ENCODE assay signal across 15 cellular contexts in the genomic region with DNA sequence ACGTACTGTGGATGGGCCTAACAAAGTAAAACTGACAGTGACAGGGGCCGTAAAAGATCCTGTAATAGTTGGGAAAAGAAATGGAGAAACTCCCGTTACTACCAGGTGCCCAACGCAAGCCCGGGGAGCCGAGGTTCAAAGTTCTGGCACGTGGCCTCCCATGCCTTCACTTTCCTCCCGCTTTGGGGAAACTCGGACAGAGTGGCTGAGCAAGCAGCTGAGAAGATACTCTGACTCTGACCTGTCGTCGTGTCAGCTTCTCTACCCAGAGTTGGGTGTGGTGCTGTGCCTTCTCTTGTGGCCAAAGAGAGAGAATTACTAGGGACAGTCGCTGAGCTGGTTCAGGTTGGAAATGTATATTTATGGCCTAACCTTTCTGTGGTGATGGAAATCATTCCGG. TPM values are rescaled to one million over a fixed set of nuclear protein-coding genes. Genes with fewer than 3 reads are reported as not detected.
A peak's percentile ranks its signal among the peaks of the same experiment; 100 is the strongest.
DNase-seq lines count a peak whose midpoint lies in the region; ATAC-seq and TF ChIP-seq lines count a peak whose summit lies in the region.
"Had no signal": no experiment of that assay in that cellular context is flagged by ENCODE, and none has a peak within 500 bp of the region (broad histone marks: within the 10 kb centered on the region; RNA-seq: fewer than 3 reads in every experiment).

No MANE protein-coding gene starts in this region.

- no peak for TF ChIP-seq POLR2A in heart left ventricle (IDR thresholded peaks at IDR 0.05)
- TF ChIP-seq POLR2A in transverse colon (IDR thresholded peaks at IDR 0.05) = peak; percentile 37

- intact Hi-C loops in heart left ventricle (cut with DNase I) = loop anchor here in 1 of 10 donors (5.0 kb wide), 1 partner anchor 41 kb away; no protein-coding TSS in a partner anchor
- intact Hi-C loops in left ventricle myocardium superior (cut with micrococcal nuclease) = no loop called here
- intact Hi-C loops in activated T-helper 2 cell treated with anti-CD3 and anti-CD28 coated beads, Interferon-gamma antibody, Interleukin-2, Interleukin-4, amounts not matched to agents 10 μg/mL and 5 μg/mL and 100 μg/mL, durations not matched to agents 14 hours and 24 hours and 36 hours (cut with micrococcal nuclease) = no loop called here
- intact Hi-C loops in transverse colon (cut with DNase I; ENCODE audit: low total_unique reads) = no loop called here
- intact Hi-C loops in head of caudate nucleus (cut with DNase I) = no loop called here

- H3K4me3 ChIP-seq in heart left ventricle (peak overlapping the region in 11 of 12 donors; percentile 56 to 79 (median 64)), transverse colon (peak overlapping the region in 2 of 4 donors; percentile 70 to 74)
- H3K4me3 ChIP-seq: GM12878, K562 had no signal

- no peak for ATAC-seq in heart left ventricle
- no peak for ATAC-seq in left ventricle myocardium superior
- ATAC-seq in memory B cell (ENCODE audit: low read depth) = no peak
- no peak for ATAC-seq in GM21360 (IDR thresholded peaks at IDR 0.05; ENCODE audit: unreplicated experiment)
- ATAC-seq: GM12878, K562 had no signal

- H3K4me1 ChIP-seq in heart left ventricle = peaks cover 0 to 49% (median 14%) of the 10 kb centered on the region in 12 donors
- peaks cover 2 to 48% (median 21%) of the 10 kb centered on the region in 4 donors for H3K4me1 ChIP-seq in transverse colon

- in situ Hi-C loops in transverse colon (cut with MboI; ENCODE audit: low pct_ligation_motif_present in 1 of 4, low pct_unique_long_range_greater_than_20kb in 1 of 4, low sequenced_read_pairs in 3 of 4) = loop anchor here in 1 of 4 donors (10.0 kb wide), 1 partner anchor 73 kb away; no protein-coding TSS in a partner anchor

- H3K4me3 Mint-ChIP-seq in activated T-helper 2 cell treated with anti-CD3 and anti-CD28 coated beads, Interferon-gamma antibody, Interleukin-2, Interleukin-4, amounts not matched to agents 10 μg/mL and 5 μg/mL and 100 μg/mL, durations not matched to agents 14 hours and 24 hours and 36 hours (ENCODE audit: low read depth) = peak overlapping the region; percentile 84
- H3K4me3 Mint-ChIP-seq in memory B cell = peak overlapping the region; percentile 85

- TF ChIP-seq CTCF in heart left ventricle (IDR thresholded peaks at IDR 0.05) (no peak), transverse colon (IDR thresholded peaks at IDR 0.05) (no peak)

- H3K36me3 ChIP-seq in heart left ventricle = no peaks in the 10 kb centered on the region
- no peaks in the 10 kb centered on the region for H3K36me3 ChIP-seq in transverse colon

- DNase-seq in heart left ventricle = no peak
- DNase-seq in left ventricle myocardium superior = no peak
- no peak for DNase-seq in activated T-helper 2 cell treated with anti-CD3 and anti-CD28 coated beads, Interferon-gamma antibody, Interleukin-2, Interleukin-4, amounts not matched to agents 10 μg/mL and 5 μg/mL and 100 μg/mL, durations not matched to agents 14 hours and 24 hours and 36 hours (ENCODE audit: low spot score)
- no peak for DNase-seq in memory B cell (ENCODE audit: low spot score in 2 of 2)
- peak; percentile 74 for DNase-seq in transverse colon
- DNase-seq in head of caudate nucleus = no peak
- DNase-seq in hypothalamus (lab: John Stamatoyannopoulos, UW) = no peak
- DNase-seq: activated CD4-positive, alpha-beta T cell treated with anti-CD3 and anti-CD28 coated beads for 4 hours; foreskin keratinocyte; NCI-H2227 treated with DMSO at 0.1 percent for 48 hours; SHP77; stimulated activated CD4-positive, alpha-beta T cell treated with anti-CD3 and anti-CD28 coated beads, Interleukin-15, amount 100 ng/mL, for 24 hours had no signal

- H3K27ac ChIP-seq in heart left ventricle (peak overlapping the region in 11 of 12 donors; percentile 44 to 86 (median 76)), transverse colon (peak overlapping the region; percentile 44 to 83 (median 78))

- no peaks in the 10 kb centered on the region for H3K9me3 ChIP-seq in heart left ventricle
- no peaks in the 10 kb centered on the region for H3K9me3 ChIP-seq in transverse colon

- H3K27me3 Mint-ChIP-seq in activated T-helper 2 cell treated with anti-CD3 and anti-CD28 coated beads, Interferon-gamma antibody, Interleukin-2, Interleukin-4, amounts not matched to agents 10 μg/mL and 5 μg/mL and 100 μg/mL, durations not matched to agents 14 hours and 24 hours and 36 hours (ENCODE audit: low read depth) = peaks cover 69% of the 10 kb centered on the region
- H3K27me3 Mint-ChIP-seq in memory B cell = peaks cover 25% of the 10 kb centered on the region

- H3K9me3 Mint-ChIP-seq in activated T-helper 2 cell treated with anti-CD3 and anti-CD28 coated beads, Interferon-gamma antibody, Interleukin-2, Interleukin-4, amounts not matched to agents 10 μg/mL and 5 μg/mL and 100 μg/mL, durations not matched to agents 14 hours and 24 hours and 36 hours = no peaks in the 10 kb centered on the region
- no peaks in the 10 kb centered on the region for H3K9me3 Mint-ChIP-seq in memory B cell

- H3K36me3 Mint-ChIP-seq in activated T-helper 2 cell treated with anti-CD3 and anti-CD28 coated beads, Interferon-gamma antibody, Interleukin-2, Interleukin-4, amounts not matched to agents 10 μg/mL and 5 μg/mL and 100 μg/mL, durations not matched to agents 14 hours and 24 hours and 36 hours (ENCODE audit: low read depth) = no peaks in the 10 kb centered on the region
- H3K36me3 Mint-ChIP-seq in memory B cell = no peaks in the 10 kb centered on the region

- H3K27me3 ChIP-seq in heart left ventricle = peaks cover 0 to 62% (median 0%) of the 10 kb centered on the region in 9 donors
- peaks cover 42% of the 10 kb centered on the region for H3K27me3 ChIP-seq in transverse colon

- H3K4me1 Mint-ChIP-seq in activated T-helper 2 cell treated with anti-CD3 and anti-CD28 coated beads, Interferon-gamma antibody, Interleukin-2, Interleukin-4, amounts not matched to agents 10 μg/mL and 5 μg/mL and 100 μg/mL, durations not matched to agents 14 hours and 24 hours and 36 hours (ENCODE audit: low read depth) = peaks cover 5% of the 10 kb centered on the region
- H3K4me1 Mint-ChIP-seq in memory B cell = peaks cover 4% of the 10 kb centered on the region

- H3K27ac Mint-ChIP-seq in activated T-helper 2 cell treated with anti-CD3 and anti-CD28 coated beads, Interferon-gamma antibody, Interleukin-2, Interleukin-4, amounts not matched to agents 10 μg/mL and 5 μg/mL and 100 μg/mL, durations not matched to agents 14 hours and 24 hours and 36 hours = no peak overlapping the region
- H3K27ac Mint-ChIP-seq in memory B cell = no peak overlapping the region

- WGBS in heart left ventricle, 4 donors = 31 to 51% (median 35%) methylated on average over 11 to 13 of the region's 13 CpGs
- WGBS in transverse colon (ENCODE audit: low coverage in 1 of 2), 2 donors = 38 to 64% methylated on average over 4 to 13 of the region's 13 CpGs

- TF ChIP-seq EP300 in transverse colon (IDR thresholded peaks at IDR 0.05; ENCODE audit: low read depth) = no peak

RNA-seq across cellular contexts. Expression of a gene that starts 1.7 kb away (rescaled TPM):
- total RNA-seq in heart left ventricle = 10 to 100 TPM; 19.3 to 59.4 (median 31.5) TPM
- polyA plus RNA-seq in heart left ventricle = 10 to 100 TPM; 34.6 to 38.7 TPM
- 49.6 TPM for total RNA-seq in left ventricle myocardium superior
- 6.5 and 6.9 TPM in 2 replicates for total RNA-seq in activated T-helper 2 cell treated with anti-CD3 and anti-CD28 coated beads, Interferon-gamma antibody, Interleukin-2, Interleukin-4, amounts not matched to agents 10 μg/mL and 5 μg/mL and 100 μg/mL, durations not matched to agents 14 hours and 24 hours and 36 hours
- 100 to 1,000 TPM in 1 of 4 donors, 10 to 100 TPM in 3; 49.8 to 166 (median 93.4) TPM for total RNA-seq in transverse colon

RNA-seq across cellular contexts. Expression of a gene that starts 60.0 kb away (rescaled TPM):
- 1 to 10 TPM; 1.3 to 4.6 (median 2.6) TPM for total RNA-seq in heart left ventricle
- 1 to 10 TPM; 2.9 to 3.0 TPM for polyA plus RNA-seq in heart left ventricle
- 2.8 TPM for total RNA-seq in left ventricle myocardium superior
- 12.5 and 14.4 TPM in 2 replicates for total RNA-seq in activated T-helper 2 cell treated with anti-CD3 and anti-CD28 coated beads, Interferon-gamma antibody, Interleukin-2, Interleukin-4, amounts not matched to agents 10 μg/mL and 5 μg/mL and 100 μg/mL, durations not matched to agents 14 hours and 24 hours and 36 hours
- 1 to 10 TPM; 2.4 to 6.7 (median 2.9) TPM for total RNA-seq in transverse colon
